In genomic region chr6:24936641-24937317, GRCh38 we compare ENCODE assay signal across 9 cellular contexts. TPM values are rescaled to one million over a fixed set of nuclear protein-coding genes. Genes with fewer than 3 reads are reported as not detected.
DNase-seq lines count a peak whose midpoint lies in the region; ATAC-seq and TF ChIP-seq lines count a peak whose summit lies in the region.
"Had no signal": no experiment of that assay in that cellular context is flagged by ENCODE, and none has a peak within 500 bp of the region (broad histone marks: within the 10 kb centered on the region; RNA-seq: fewer than 3 reads in every experiment).

No MANE protein-coding gene starts in this region.

- DNase-seq in DMS79 (lab: John Stamatoyannopoulos, UW) (peak; percentile 33), mesothelial cell of epicardium (ENCODE audit: low spot score in 2 of 2, unreplicated experiment in 2 of 2) (no peak), occipital lobe (lab: John Stamatoyannopoulos, UW) (no peak), DMS53 (lab: John Stamatoyannopoulos, UW) (no peak), left lobe of liver (ENCODE audit: low spot score) (no peak)

- H3K27me3 Mint-ChIP-seq in activated naive CD8-positive, alpha-beta T cell: no peaks in the 10 kb centered on the region
- no peaks in the 10 kb centered on the region for H3K27me3 Mint-ChIP-seq in mesothelial cell of epicardium (ENCODE audit: low read depth)

- peak overlapping the region; percentile 97 for H3K4me3 Mint-ChIP-seq in activated naive CD8-positive, alpha-beta T cell
- H3K4me3 Mint-ChIP-seq in mesothelial cell of epicardium: no peak overlapping the region
- H3K4me3 Mint-ChIP-seq: brain had no signal

- H3K36me3 Mint-ChIP-seq in activated naive CD8-positive, alpha-beta T cell: peaks cover 2% of the 10 kb centered on the region
- H3K36me3 Mint-ChIP-seq in mesothelial cell of epicardium: no peaks in the 10 kb centered on the region
- H3K36me3 Mint-ChIP-seq: brain had no signal

- peak overlapping the region; percentile 93 for H3K27ac Mint-ChIP-seq in activated naive CD8-positive, alpha-beta T cell
- no peak overlapping the region for H3K27ac Mint-ChIP-seq in mesothelial cell of epicardium

- no peaks in the 10 kb centered on the region for H3K9me3 Mint-ChIP-seq in activated naive CD8-positive, alpha-beta T cell (ENCODE audit: low read depth)
- no peaks in the 10 kb centered on the region for H3K9me3 Mint-ChIP-seq in mesothelial cell of epicardium

- peaks cover 93% of the 10 kb centered on the region for H3K4me1 Mint-ChIP-seq in activated naive CD8-positive, alpha-beta T cell (ENCODE audit: low read depth)
- peaks cover 19% of the 10 kb centered on the region for H3K4me1 Mint-ChIP-seq in mesothelial cell of epicardium

- ATAC-seq in GM19455 (IDR thresholded peaks at IDR 0.05; ENCODE audit: unreplicated experiment) (peak; percentile 62), HG03460 (IDR thresholded peaks at IDR 0.05; ENCODE audit: unreplicated experiment) (peak; percentile 63), left lobe of liver (no peak)

- no peak for TF ChIP-seq CTCF in mesothelial cell of epicardium (IDR thresholded peaks at IDR 0.05; ENCODE audit: unreplicated experiment)

RNA-seq across cellular contexts. Expression of gene RIPOR2, which starts 1.0 kb away (rescaled TPM):
- 1.7 to 1.9 TPM (median 1.7 TPM) in 3 replicates for total RNA-seq in mesothelial cell of epicardium
- total RNA-seq in occipital lobe: 17.8 TPM
- 3.0 TPM for total RNA-seq in left lobe of liver
